ENCODE assay signal across 9 cellular contexts in the genomic region with DNA sequence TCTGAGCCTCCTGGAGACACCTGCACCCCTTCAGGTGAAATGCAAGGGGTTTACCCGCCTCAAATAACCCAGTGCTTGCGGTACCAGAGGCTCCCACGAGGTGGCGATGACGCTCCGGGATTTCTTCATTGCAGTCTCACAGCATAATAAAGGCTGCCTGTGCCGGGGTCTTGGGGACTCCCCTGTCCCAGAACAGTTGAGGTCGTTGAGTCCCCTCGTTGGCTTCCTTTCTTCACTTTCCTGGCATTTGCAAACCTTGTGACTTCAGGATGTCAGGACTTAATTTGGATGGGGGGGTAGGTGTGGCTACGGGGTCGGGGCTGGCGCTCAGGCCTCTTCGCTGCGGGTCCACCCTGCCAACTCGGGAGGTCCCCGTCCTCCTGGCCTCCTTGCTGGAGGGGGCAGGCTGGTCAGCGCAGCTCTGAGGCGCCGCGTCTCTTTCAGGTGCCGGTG. TPM values are rescaled to one million over a fixed set of nuclear protein-coding genes. Genes with fewer than 3 reads are reported as not detected.
DNase-seq lines count a peak whose midpoint lies in the region; ATAC-seq, FAIRE-seq and TF ChIP-seq lines count a peak whose summit lies in the region.
"Had no signal": no experiment of that assay in that cellular context is flagged by ENCODE, and none has a peak within 500 bp of the region (broad histone marks: within the 10 kb centered on the region; RNA-seq: fewer than 3 reads in every experiment).

No MANE protein-coding gene starts in this region.

- H3K36me3 Mint-ChIP-seq in CD4-positive, alpha-beta memory T cell, result no peaks in the 10 kb centered on the region

- peak; percentile 76 to 84 (median 82) for DNase-seq in CD4-positive, alpha-beta memory T cell
- DNase-seq in HTR-8/SVneo (ENCODE audit: insufficient read length, low spot score), result peak; percentile 73
- DNase-seq in SJCRH30, result peak; percentile 58 to 78
- DNase-seq in activated gamma-delta T cell (lab: John Stamatoyannopoulos, UW), result peak; percentile 35
- DNase-seq in pancreas, result peak in 5 of 6 donors; percentile 52 to 92 (median 85)
- peak in 1 of 2 donors; percentile 63 for DNase-seq in upper lobe of left lung

- POLR2A ChIA-PET in CD4-positive, alpha-beta memory T cell (lab: Charles Lee; ENCODE audit: partially characterized antibody), result interaction anchor here (0.7 to 0.9 kb wide), 2 partner anchors 34 to 68 kb away, joined by 3 to 5 read pairs; no protein-coding TSS in a partner anchor

- peak; percentile 87 to 92 (median 92) for TF ChIP-seq CTCF in gastroesophageal sphincter (IDR thresholded peaks at IDR 0.05)
- TF ChIP-seq CTCF in pancreas (IDR thresholded peaks at IDR 0.05), result peak; percentile 68 to 88 (median 84)
- peak; percentile 86 to 95 (median 92) for TF ChIP-seq CTCF in upper lobe of left lung (IDR thresholded peaks at IDR 0.05)

- no peaks in the 10 kb centered on the region for H3K36me3 ChIP-seq in CD4-positive, alpha-beta memory T cell (ENCODE audit: insufficient read depth, low read length)
- H3K36me3 ChIP-seq in SJCRH30 (no peaks in the 10 kb centered on the region), gastroesophageal sphincter (peaks cover 0 to 8% of the 10 kb centered on the region in 2 donors), pancreas (no peaks in the 10 kb centered on the region), upper lobe of left lung (peaks cover 0 to 9% (median 3%) of the 10 kb centered on the region in 4 donors)

- peak overlapping the region in 3 of 8 donors; percentile 9 to 70 (median 62) for H3K4me3 Mint-ChIP-seq in CD4-positive, alpha-beta memory T cell

- no peaks in the 10 kb centered on the region for H3K9me3 Mint-ChIP-seq in CD4-positive, alpha-beta memory T cell

- no peak overlapping the region for H3K4me3 ChIP-seq in CD4-positive, alpha-beta memory T cell (ENCODE audit: low read length in 2 of 2)
- H3K4me3 ChIP-seq in SJCRH30, result no peak overlapping the region
- H3K4me3 ChIP-seq in gastroesophageal sphincter, result no peak overlapping the region
- no peak overlapping the region for H3K4me3 ChIP-seq in pancreas
- H3K4me3 ChIP-seq in upper lobe of left lung, result no peak overlapping the region

- FAIRE-seq in HTR-8/SVneo (lab: Jason Lieb, UNC), result peak; percentile 78
- no peak for FAIRE-seq in pancreas (lab: Jason Lieb, UNC)

- H3K4me1 Mint-ChIP-seq in CD4-positive, alpha-beta memory T cell, result peaks cover 5 to 18% (median 13%) of the 10 kb centered on the region in 4 donors

- H3K27ac Mint-ChIP-seq in CD4-positive, alpha-beta memory T cell, result peak overlapping the region in 3 of 7 donors; percentile 52 to 78 (median 60)

- peaks cover 11% of the 10 kb centered on the region for H3K27me3 ChIP-seq in CD4-positive, alpha-beta memory T cell (ENCODE audit: insufficient read depth, low read length)
- H3K27me3 ChIP-seq in SJCRH30 (no peaks in the 10 kb centered on the region), gastroesophageal sphincter (peaks cover 55% of the 10 kb centered on the region), pancreas (peaks cover 0 to 7% (median 0%) of the 10 kb centered on the region in 4 donors), upper lobe of left lung (peaks cover 2 to 22% (median 14%) of the 10 kb centered on the region in 4 donors)

- no peak for TF ChIP-seq POLR2A in gastroesophageal sphincter (IDR thresholded peaks at IDR 0.05)
- TF ChIP-seq POLR2A in upper lobe of left lung (IDR thresholded peaks at IDR 0.05), result no peak

- H3K27ac ChIP-seq in CD4-positive, alpha-beta memory T cell (ENCODE audit: low read depth, low read length), result no peak overlapping the region
- H3K27ac ChIP-seq in SJCRH30 (no peak overlapping the region), gastroesophageal sphincter (no peak overlapping the region), pancreas (no peak overlapping the region), upper lobe of left lung (no peak overlapping the region)

- CTCF ChIA-PET in CD4-positive, alpha-beta memory T cell (lab: Charles Lee; ENCODE audit: partially characterized antibody), result interaction anchor here (0.6 to 8.1 kb wide), 12 partner anchors 11 to 390 kb away, joined by 3 to 218 read pairs (median 18); partner anchors contain the start of genes GNAI2 and SEMA3B

- peaks cover 24% of the 10 kb centered on the region for H3K4me1 ChIP-seq in CD4-positive, alpha-beta memory T cell (ENCODE audit: insufficient read depth, low read length)
- H3K4me1 ChIP-seq in SJCRH30 (peaks cover 4% of the 10 kb centered on the region; the same call in 1 of the 2 replicates), gastroesophageal sphincter (peaks cover 0 to 34% (median 15%) of the 10 kb centered on the region in 3 donors), pancreas (peaks cover 0 to 19% (median 5%) of the 10 kb centered on the region in 3 donors), upper lobe of left lung (peaks cover 12 to 30% (median 21%) of the 10 kb centered on the region in 4 donors)

- no peaks in the 10 kb centered on the region for H3K9me3 ChIP-seq in CD4-positive, alpha-beta memory T cell (ENCODE audit: control insufficient read depth in 1 of 2, low read length in 2 of 2)
- H3K9me3 ChIP-seq in SJCRH30 (replicated peaks) (no peaks in the 10 kb centered on the region), gastroesophageal sphincter (no peaks in the 10 kb centered on the region), pancreas (no peaks in the 10 kb centered on the region), upper lobe of left lung (no peaks in the 10 kb centered on the region)

- intact Hi-C loops in CD4-positive, alpha-beta memory T cell (cut with micrococcal nuclease), result loop anchor here (1.0 kb wide), 1 partner anchor 81 kb away; no protein-coding TSS in a partner anchor
- intact Hi-C loops in pancreas (cut with DNase I), result loop anchor here in 1 of 3 donors (5.0 kb wide), 1 partner anchor 80 kb away; no protein-coding TSS in a partner anchor

- no CpG with 5 or more reads among the region's 21 CpGs for WGBS in gastroesophageal sphincter (ENCODE audit: low coverage in 1 of 2), 2 donors
- 10 to 11% methylated on average over 21 of the region's 21 CpGs for WGBS in pancreas, 2 donors
- 0 to 9% methylated on average over 1 to 16 of the region's 21 CpGs for WGBS in upper lobe of left lung, 2 donors

- ATAC-seq in gastroesophageal sphincter (no peak), pancreas (peak; percentile 45 to 62 (median 57)), upper lobe of left lung (ENCODE audit: low FRiP score in 2 of 2) (peak in 1 of 2 donors; percentile 71), HG02981 (IDR thresholded peaks at IDR 0.05; ENCODE audit: unreplicated experiment) (no peak)

- H3K27me3 Mint-ChIP-seq in CD4-positive, alpha-beta memory T cell, result peaks cover 4 to 15% of the 10 kb centered on the region in 2 donors

- TF ChIP-seq EP300 in gastroesophageal sphincter (IDR thresholded peaks at IDR 0.05) (no peak), upper lobe of left lung (IDR thresholded peaks at IDR 0.05) (no peak)

RNA-seq across cellular contexts. Expression of gene GNAT1, which starts 1.3 kb away (rescaled TPM):
- not detected for total RNA-seq in CD4-positive, alpha-beta memory T cell
- polyA plus RNA-seq in CD4-positive, alpha-beta memory T cell, result not detected
- 0.14 TPM in 1 of 2 replicates, not detected in the other for total RNA-seq in SJCRH30 (2014; rRNA removed; shearing (Covaris generic))
- total RNA-seq in gastroesophageal sphincter, result not detected
- not detected for total RNA-seq in pancreas
- not detected for polyA plus RNA-seq in pancreas
- under 1 TPM in 2 of 6 donors, not detected in 4; 0.10 to 0.40 TPM for total RNA-seq in upper lobe of left lung
- total RNA-seq: T-helper 1 cell treated with Interleukin-12 subunit alpha and Interleukin-12 subunit beta and Interleukin-4 antibody, amounts not matched to agents 30 ng/mL and 1 ng/mL, for 36 hours had no signal

RNA-seq across cellular contexts. Expression of gene SLC38A3, which starts 12.4 kb away (rescaled TPM):
- total RNA-seq in CD4-positive, alpha-beta memory T cell, result not detected
- not detected for polyA plus RNA-seq in CD4-positive, alpha-beta memory T cell
- total RNA-seq in SJCRH30 (2014; rRNA removed; shearing (Covaris generic)), result 1.4 and 2.9 TPM in 2 replicates
- total RNA-seq in gastroesophageal sphincter, result under 1 TPM in 2 of 4 donors, not detected in 2; 0.35 TPM
- 10 to 100 TPM; 21.2 to 57.9 (median 38.6) TPM for total RNA-seq in pancreas
- 10 to 100 TPM; 35.2 to 40.8 TPM for polyA plus RNA-seq in pancreas
- total RNA-seq in upper lobe of left lung, result under 1 TPM in 2 of 6 donors, not detected in 4; 0.15 to 0.17 TPM
- total RNA-seq: T-helper 1 cell treated with Interleukin-12 subunit alpha and Interleukin-12 subunit beta and Interleukin-4 antibody, amounts not matched to agents 30 ng/mL and 1 ng/mL, for 36 hours had no signal

RNA-seq across cellular contexts. Expression of gene SEMA3F, which starts 37.6 kb away (rescaled TPM):
- not detected for total RNA-seq in CD4-positive, alpha-beta memory T cell
- not detected for polyA plus RNA-seq in CD4-positive, alpha-beta memory T cell
- 9.3 and 11.3 TPM in 2 replicates for total RNA-seq in SJCRH30 (2014; rRNA removed; shearing (Covaris generic))
- 10 to 100 TPM in 3 of 4 donors, 1 to 10 TPM in 1; 6.7 to 33.5 (median 16.3) TPM for total RNA-seq in gastroesophageal sphincter
- 1 to 10 TPM; 1.4 to 7.7 (median 2.9) TPM for total RNA-seq in pancreas
- 1 to 10 TPM; 7.1 to 8.8 TPM for polyA plus RNA-seq in pancreas
- 10 to 100 TPM in 5 of 6 donors, 1 to 10 TPM in 1; 4.2 to 76.0 (median 27.5) TPM for total RNA-seq in upper lobe of left lung

RNA-seq across cellular contexts. Expression of gene GNAI2, which starts 43.3 kb away (rescaled TPM):
- total RNA-seq in CD4-positive, alpha-beta memory T cell, result 100 to 1,000 TPM; 292 to 300 TPM
- 100 to 1,000 TPM; 532 to 615 TPM for polyA plus RNA-seq in CD4-positive, alpha-beta memory T cell
- 63.8 and 64.7 TPM in 2 replicates for total RNA-seq in SJCRH30 (2014; rRNA removed; shearing (Covaris generic))
- total RNA-seq in gastroesophageal sphincter (100 to 1,000 TPM; 172 to 262 (median 222) TPM), pancreas (100 to 1,000 TPM in 1 of 6 donors, 10 to 100 TPM in 5; 26.9 to 104 (median 42.9) TPM), upper lobe of left lung (100 to 1,000 TPM; 191 to 440 (median 295) TPM)
- 10 to 100 TPM; 54.1 to 97.6 TPM for polyA plus RNA-seq in pancreas

Comparison
In these comparisons a context has a peak if more than half of its experiments do, and no peak if none do; other contexts are left out.
1. ATAC-seq: peak in pancreas (4 of 4); none in gastroesophageal sphincter (single experiment) and HG02981 (single experiment).
2. Peak in every context shown above with its lines, with median percentiles within 50 percentile points of each other: CTCF ChIP-seq.